Comparison of ENCODE assay signal across 16 cellular contexts in genomic region chr6:52161689-52162438, GRCh38. TPM values are rescaled to one million over a fixed set of nuclear protein-coding genes. Genes with fewer than 3 reads are reported as not detected.
DNase-seq lines count a peak whose midpoint lies in the region; ATAC-seq and TF ChIP-seq lines count a peak whose summit lies in the region.
"Had no signal": no experiment of that assay in that cellular context is flagged by ENCODE, and none has a peak within 500 bp of the region (broad histone marks: within the 10 kb centered on the region; RNA-seq: fewer than 3 reads in every experiment).

No MANE protein-coding gene starts in this region.

- TF ChIP-seq CTCF in DND-41 (IDR thresholded peaks at IDR 0.05; ENCODE audit: borderline replicate concordance, extremely low read depth, low read length, poor library complexity, severe bottlenecking) (no peak), PC-3 (conservative IDR thresholded peaks at IDR 0.05; ENCODE audit: low read depth, low read length) (no peak), GM10248 (IDR thresholded peaks at IDR 0.05; ENCODE audit: control extremely low read depth, extremely low read depth, low read depth, missing control alignments) (no peak)

- H3K27me3 ChIP-seq in DND-41 (ENCODE audit: insufficient read depth, low read length, poor library complexity) (no peaks in the 10 kb centered on the region), PC-3 (ENCODE audit: low read length) (0 out of 2 replicates have a peak, but pooled peaks cover 4% of the 10 kb centered on the region), MG63 (peaks cover 66% of the 10 kb centered on the region)
- H3K27me3 ChIP-seq: BLaER1 treated with 17β-estradiol and CSF1 and Interleukin-3, amounts not matched to agents 10 nM and 100 nM had no signal

- H3K4me1 ChIP-seq in DND-41 (ENCODE audit: insufficient read depth, low read length) (peaks cover 14% of the 10 kb centered on the region; the same call in 1 of the 2 replicates), PC-3 (ENCODE audit: insufficient read depth, low read length) (peaks cover 10% of the 10 kb centered on the region)

- DNase-seq in DND-41 (no peak), PC-3 (no peak), GM10248 (ENCODE audit: extremely low spot score) (no peak), NCI-H748 (lab: John Stamatoyannopoulos, UW; ENCODE audit: unreplicated experiment) (no peak), MG63 (no peak), NCI-H524 (lab: John Stamatoyannopoulos, UW) (no peak)
- DNase-seq: activated naive CD8-positive, alpha-beta T cell treated with anti-CD3 and anti-CD28 coated beads, Interleukin-2, amount 10 ng/mL, durations not matched to agents 7 days and 5 days; DMS79; head of caudate nucleus; left cardiac atrium; retina; WERI-Rb-1 had no signal

- H3K27ac ChIP-seq in DND-41 (ENCODE audit: low read length) = no peak overlapping the region
- no peak overlapping the region for H3K27ac ChIP-seq in PC-3 (ENCODE audit: low read length)
- H3K27ac ChIP-seq: BLaER1 treated with 17β-estradiol and CSF1 and Interleukin-3, amounts not matched to agents 10 nM and 100 nM; epithelial cell of prostate; WERI-Rb-1 had no signal

- no peaks in the 10 kb centered on the region for H3K79me2 ChIP-seq in DND-41 (ENCODE audit: insufficient read depth, low read length)
- H3K79me2 ChIP-seq in PC-3 (ENCODE audit: low read length) = no peaks in the 10 kb centered on the region

- POLR2A ChIA-PET in PC-3 (lab: Charles Lee; ENCODE audit: unreplicated experiment) (no interaction called here), GM10248 (lab: Yijun Ruan, JAX) (no interaction called here)

- H3K9me3 ChIP-seq in DND-41 (ENCODE audit: insufficient read depth, low read length, severe bottlenecking) (peaks cover 7% of the 10 kb centered on the region), PC-3 (ENCODE audit: low read length) (no peaks in the 10 kb centered on the region), MG63 (no peaks in the 10 kb centered on the region; the same call in 1 of the 2 replicates)

- ATAC-seq in DND-41 (ENCODE audit: insufficient read depth, low read depth) (no peak), GM18498 (IDR thresholded peaks at IDR 0.05; ENCODE audit: unreplicated experiment) (peak; percentile 43), HG02759 (IDR thresholded peaks at IDR 0.05; ENCODE audit: unreplicated experiment) (peak; percentile 47), PC-3 (no peak)
- ATAC-seq: left cardiac atrium had no signal

- no TSS peak for BruUV-seq in PC-3 (replicated peaks; lab: Mats Ljungman, UMichigan)

- H3K4me2 ChIP-seq in DND-41 (ENCODE audit: insufficient read depth, low read length) (no peak overlapping the region), PC-3 (ENCODE audit: low read length) (no peak overlapping the region)
- H3K4me2 ChIP-seq: BLaER1 treated with 17β-estradiol and CSF1 and Interleukin-3, amounts not matched to agents 10 nM and 100 nM had no signal

- intact Hi-C loops in PC-3 (cut with micrococcal nuclease) = no loop called here

- CTCF ChIA-PET in PC-3 (lab: Charles Lee) (no interaction called here), GM10248 (lab: Yijun Ruan, JAX) (interaction anchor here (0.6 to 8.4 kb wide), 15 partner anchors 8 to 228 kb away, joined by 3 to 164 read pairs (median 6); partner anchors contain the start of gene IL17A)

- H3K4me3 ChIP-seq in DND-41 (ENCODE audit: low read depth in 1 of 2, low read length in 2 of 2) (no peak overlapping the region), PC-3 (ENCODE audit: low read length) (no peak overlapping the region), MG63 (no peak overlapping the region)
- H3K4me3 ChIP-seq: BLaER1 treated with 17β-estradiol and CSF1 and Interleukin-3, amounts not matched to agents 10 nM and 100 nM had no signal

- H4K20me1 ChIP-seq in DND-41 (ENCODE audit: insufficient read depth, low read length) (no peaks in the 10 kb centered on the region), PC-3 (ENCODE audit: low read length) (no peaks in the 10 kb centered on the region)
- H4K20me1 ChIP-seq: BLaER1 treated with 17β-estradiol and CSF1 and Interleukin-3, amounts not matched to agents 10 nM and 100 nM had no signal

- H3K36me3 ChIP-seq in DND-41 (ENCODE audit: insufficient read depth, low read length) = no peaks in the 10 kb centered on the region
- H3K36me3 ChIP-seq in PC-3 (ENCODE audit: low read depth, low read length) = no peaks in the 10 kb centered on the region
- H3K36me3 ChIP-seq in MG63 = no peaks in the 10 kb centered on the region
- H3K36me3 ChIP-seq: BLaER1 treated with 17β-estradiol and CSF1 and Interleukin-3, amounts not matched to agents 10 nM and 100 nM; WERI-Rb-1 had no signal

- H3K9ac ChIP-seq in DND-41 (ENCODE audit: low read depth, low read length) (no peak overlapping the region), PC-3 (ENCODE audit: low read length) (no peak overlapping the region)
- H3K9ac ChIP-seq: BLaER1 treated with 17β-estradiol and CSF1 and Interleukin-3, amounts not matched to agents 10 nM and 100 nM had no signal

- peak overlapping the region; percentile 36; the same call in 1 of the 2 replicates for H2AFZ ChIP-seq in DND-41 (ENCODE audit: low read depth, low read length)
- peak overlapping the region; percentile 50; the same call in 1 of the 2 replicates for H2AFZ ChIP-seq in PC-3 (ENCODE audit: low read length)

- no peaks in the 10 kb centered on the region for H3F3A ChIP-seq in PC-3 (ENCODE audit: low read length, unreplicated experiment)

- no peaks in the 10 kb centered on the region for H3K9me2 ChIP-seq in PC-3 (replicated peaks; ENCODE audit: low read length)

RNA-seq across cellular contexts. Expression of gene IL17A, which starts 24.3 kb away (rescaled TPM):
- total RNA-seq in PC-3 (2014; rRNA removed) = not detected in 2 replicates
- not detected in 2 replicates for total RNA-seq in MG63 (2014; rRNA removed; shearing (Covaris generic); ENCODE audit: low replicate concordance)
- total RNA-seq: activated naive CD8-positive, alpha-beta T cell treated with anti-CD3 and anti-CD28 coated beads, Interleukin-2, amount 10 ng/mL, durations not matched to agents 7 days and 5 days; left cardiac atrium had no signal

Comparison
In these comparisons a context has a peak if more than half of its experiments do, and no peak if none do; other contexts are left out.
1. ATAC-seq: peak in GM18498 (single experiment) and HG02759 (single experiment); none in DND-41 (single experiment) and PC-3 (single experiment).